8 cellular contexts compared by ENCODE assay signal in the genomic region with DNA sequence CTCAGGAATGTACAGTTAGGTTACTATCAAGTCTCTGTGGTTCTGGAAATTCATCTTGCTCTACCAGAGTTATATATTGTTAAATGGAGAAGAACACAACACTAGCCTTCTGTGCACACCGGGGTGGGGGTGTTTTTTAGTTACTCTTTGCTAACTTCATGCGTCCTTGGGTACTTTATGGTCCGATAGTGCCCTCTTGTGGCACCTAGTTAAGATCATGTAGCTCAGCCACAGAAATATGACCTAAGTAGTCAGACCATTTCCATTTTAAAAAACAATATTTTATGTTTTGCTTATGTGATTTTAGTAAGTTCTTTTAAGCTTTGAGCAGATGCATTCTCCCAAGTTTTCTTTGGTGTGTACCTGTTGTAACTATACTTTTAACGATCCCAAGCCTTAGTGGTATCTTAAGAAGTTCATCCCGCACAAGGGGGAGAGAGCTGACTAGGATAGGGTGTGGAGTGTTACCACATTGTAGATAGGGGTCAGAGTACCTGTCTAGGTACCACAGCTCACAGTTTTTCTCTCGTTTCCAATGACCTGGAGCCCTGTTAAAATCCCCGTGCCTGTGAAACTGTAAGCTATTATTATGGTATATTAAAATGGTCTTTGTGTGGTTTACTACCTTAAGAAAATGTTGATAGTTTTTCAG. TPM values are rescaled to one million over a fixed set of nuclear protein-coding genes. Genes with fewer than 3 reads are reported as not detected.
A peak's percentile ranks its signal among the peaks of the same experiment; 100 is the strongest.
DNase-seq lines count a peak whose midpoint lies in the region; ATAC-seq and TF ChIP-seq lines count a peak whose summit lies in the region.

No MANE protein-coding gene starts in this region.

- peaks cover 5% of the 10 kb centered on the region for H4K20me1 ChIP-seq in osteoblast (ENCODE audit: insufficient read depth, low read length)

- no peaks in the 10 kb centered on the region for H3K4me1 ChIP-seq in foreskin keratinocyte
- peaks cover 7% of the 10 kb centered on the region for H3K4me1 ChIP-seq in osteoblast (ENCODE audit: insufficient read depth, low read length)

- H3K27ac ChIP-seq in foreskin keratinocyte: no peak overlapping the region
- peak overlapping the region; percentile 55 for H3K27ac ChIP-seq in osteoblast (ENCODE audit: low read depth, low read length)

- no peak overlapping the region for H2AFZ ChIP-seq in osteoblast (ENCODE audit: low read length)

- ATAC-seq in foreskin keratinocyte: peak; percentile 70
- ATAC-seq in HG02938 (IDR thresholded peaks at IDR 0.05; ENCODE audit: unreplicated experiment): no peak
- no peak for ATAC-seq in HG02763 (IDR thresholded peaks at IDR 0.05; ENCODE audit: unreplicated experiment)

- H3K9me3 ChIP-seq in MG63: no peaks in the 10 kb centered on the region
- no peaks in the 10 kb centered on the region for H3K9me3 ChIP-seq in osteoblast (ENCODE audit: low read depth, low read length)

- no peak overlapping the region for H3K4me2 ChIP-seq in osteoblast (ENCODE audit: insufficient read depth, low read length)

- H3K79me2 ChIP-seq in osteoblast (ENCODE audit: insufficient read depth, low read length): peaks cover 81% of the 10 kb centered on the region

- peak; percentile 83 for DNase-seq in EL
- DNase-seq in MG63: peak; percentile 45
- peak; percentile 79 for DNase-seq in RPMI7951 (ENCODE audit: low read depth)
- DNase-seq in activated effector memory CD4-positive, alpha-beta T cell treated with anti-CD3 and anti-CD28 coated beads, Interleukin-2, amount 50 U/mL, for 16 hours: peak; percentile 77
- DNase-seq in foreskin keratinocyte: peak; percentile 37 to 65
- DNase-seq in osteoblast (ENCODE audit: insufficient read length, low spot score, missing footprints): peak; percentile 95

- no peak overlapping the region for H3K4me3 ChIP-seq in MG63
- no peak overlapping the region for H3K4me3 ChIP-seq in osteoblast (ENCODE audit: insufficient read depth, low read length)

- H3K27me3 ChIP-seq in MG63 (no peaks in the 10 kb centered on the region), foreskin keratinocyte (no peaks in the 10 kb centered on the region), osteoblast (ENCODE audit: insufficient read depth, low read length) (no peaks in the 10 kb centered on the region)

- peaks cover 80% of the 10 kb centered on the region for H3K36me3 ChIP-seq in MG63
- peaks cover 75% of the 10 kb centered on the region for H3K36me3 ChIP-seq in osteoblast (ENCODE audit: insufficient read depth, low read length)

- TF ChIP-seq CTCF in foreskin keratinocyte (conservative IDR thresholded peaks at IDR 0.05) (peak; percentile 81), osteoblast (IDR thresholded peaks at IDR 0.05; ENCODE audit: extremely low read depth, low read depth, low read length) (peak; percentile 86)

RNA-seq across cellular contexts. Expression of gene SH3D21, which starts 20.6 kb away (rescaled TPM):
- total RNA-seq in MG63 (2014; rRNA removed; shearing (Covaris generic); ENCODE audit: low replicate concordance): 0.03 TPM in 1 of 2 replicates, not detected in the other
- total RNA-seq in RPMI7951 (2014; rRNA removed; shearing (Covaris generic)): 4.3 and 7.2 TPM in 2 replicates
- 5.5 and 6.9 TPM in 2 replicates for total RNA-seq in foreskin keratinocyte
- 2.3 and 3.5 TPM in 2 replicates for polyA plus RNA-seq in foreskin keratinocyte
- 1.8 and 2.2 TPM in 2 replicates for total RNA-seq in osteoblast

RNA-seq across cellular contexts. Expression of gene EVA1B, which starts 37.9 kb away (rescaled TPM):
- total RNA-seq in MG63 (2014; rRNA removed; shearing (Covaris generic); ENCODE audit: low replicate concordance): 1.9 and 7.0 TPM in 2 replicates
- total RNA-seq in RPMI7951 (2014; rRNA removed; shearing (Covaris generic)): 78.7 and 112 TPM in 2 replicates
- total RNA-seq in foreskin keratinocyte (19.5 and 28.7 TPM in 2 replicates), osteoblast (119 and 135 TPM in 2 replicates)
- polyA plus RNA-seq in foreskin keratinocyte: 24.8 and 38.2 TPM in 2 replicates

Comparison
In these comparisons a context has a peak if more than half of its experiments do, and no peak if none do; other contexts are left out.
1. DNase-seq: peak in every context shown above with its lines; median percentile 95 in osteoblast; 83 in EL; 79 in RPMI7951; 77 in activated effector memory CD4-positive, alpha-beta T cell treated with anti-CD3 and anti-CD28 coated beads, Interleukin-2, amount 50 U/mL, for 16 hours; 51 in foreskin keratinocyte; 45 in MG63.